9 cellular contexts compared by ENCODE assay signal in the genomic region with DNA sequence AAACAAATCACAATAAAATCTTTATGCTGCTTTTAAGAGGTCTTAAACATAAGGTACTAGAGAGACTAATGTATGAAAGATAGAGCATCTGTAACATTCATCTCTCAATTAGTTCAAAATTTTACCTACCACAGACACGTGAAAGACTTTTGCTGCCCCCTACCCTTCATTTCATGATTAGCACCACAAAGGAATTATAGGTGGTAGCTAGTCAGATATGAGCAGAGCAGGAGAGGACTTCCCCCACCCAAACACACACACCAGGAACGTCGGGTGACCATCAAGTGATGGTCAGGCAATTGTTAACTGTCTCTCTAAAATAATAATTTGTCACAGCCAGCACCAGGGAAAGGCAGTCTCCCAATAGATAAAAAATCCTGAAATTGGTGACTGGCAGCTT.
A peak's percentile ranks its signal among the peaks of the same experiment; 100 is the strongest.
DNase-seq lines count a peak whose midpoint lies in the region; ATAC-seq, FAIRE-seq and TF ChIP-seq lines count a peak whose summit lies in the region.
"Had no signal": no experiment of that assay in that cellular context is flagged by ENCODE, and none has a peak within 500 bp of the region (broad histone marks: within the 10 kb centered on the region; RNA-seq: fewer than 3 reads in every experiment).

No MANE protein-coding gene starts in this region.

- in situ Hi-C loops in mammary epithelial cell (cut with MboI; ENCODE audit: low sequenced_read_pairs in 2 of 2): no loop called here

- H3K27ac ChIP-seq in mammary epithelial cell (ENCODE audit: insufficient read depth, low read depth, low read length) (no peak overlapping the region), H1 (ENCODE audit: low read depth, low read length) (no peak overlapping the region), right cardiac atrium (ENCODE audit: low read length) (no peak overlapping the region)
- H3K27ac ChIP-seq: skin epidermis had no signal

- H3K18ac ChIP-seq in H1 (ENCODE audit: extremely low read depth, low read length): peak overlapping the region; percentile 62; the same call in 1 of the 2 replicates

- CTCF ChIA-PET in MCF 10A (lab: Yijun Ruan, JAX): interaction anchor here (0.6 to 5.2 kb wide), 21 partner anchors 11 to 734 kb away, joined by 3 to 43 read pairs (median 3); no protein-coding TSS in a partner anchor
- CTCF ChIA-PET in mammary epithelial cell (lab: Charles Lee; ENCODE audit: low non-redundant PET): interaction anchor here (0.8 kb wide), 1 partner anchor 68 kb away, joined by 6 read pairs; no protein-coding TSS in a partner anchor
- CTCF ChIA-PET in H1 (lab: Charles Lee; ENCODE audit: partially characterized antibody): interaction anchor here (0.7 to 2.2 kb wide), 17 partner anchors 9 to 811 kb away, joined by 3 to 11 read pairs (median 4); no protein-coding TSS in a partner anchor

- H3K79me1 ChIP-seq in H1 (ENCODE audit: low read depth, low read length): no peaks in the 10 kb centered on the region

- H3K27ac Mint-ChIP-seq in MCF 10A (ENCODE audit: low read depth, unreplicated experiment): no peak overlapping the region

- peak overlapping the region; percentile 18; the same call in 1 of the 2 replicates for H2BK12ac ChIP-seq in H1 (ENCODE audit: low read depth, low read length)

- H3K4me2 ChIP-seq in mammary epithelial cell (ENCODE audit: insufficient read depth, low read depth, low read length): no peak overlapping the region
- no peak overlapping the region for H3K4me2 ChIP-seq in H1 (ENCODE audit: insufficient read depth in 1 of 2, low read depth in 2 of 2, low read length in 2 of 2)

- H3K4ac ChIP-seq in H1 (replicated peaks; ENCODE audit: insufficient read length, low read depth, low read length): no peak overlapping the region

- H3K4me1 Mint-ChIP-seq in MCF 10A (ENCODE audit: insufficient read depth, unreplicated experiment): no peaks in the 10 kb centered on the region

- peak overlapping the region; percentile 100 for H2BK120ac ChIP-seq in H1 (replicated peaks; ENCODE audit: low read depth, low read length)

- POLR2A ChIA-PET in MCF 10A (lab: Yijun Ruan, JAX): interaction anchor here (0.6 to 1.0 kb wide), 3 partner anchors 232 to 702 kb away, joined by 3 to 5 read pairs (median 4); no protein-coding TSS in a partner anchor
- POLR2A ChIA-PET in H1 (lab: Charles Lee; ENCODE audit: partially characterized antibody): interaction anchor here (1.2 kb wide), 1 partner anchor 62 kb away, joined by 3 read pairs; no protein-coding TSS in a partner anchor

- H3K27me3 Mint-ChIP-seq in MCF 10A (ENCODE audit: insufficient read depth, unreplicated experiment): no peaks in the 10 kb centered on the region

- BruUV-seq in MCF 10A (replicated peaks; lab: Mats Ljungman, UMichigan): no TSS peak
- no TSS peak for BruUV-seq in mammary epithelial cell (replicated peaks; lab: Mats Ljungman, UMichigan)

- no peak overlapping the region for H3K9ac ChIP-seq in mammary epithelial cell (ENCODE audit: insufficient read depth, low read length)
- H3K9ac ChIP-seq in H1 (replicated peaks in 1 of 4; ENCODE audit: extremely low read depth in 1 of 4, low read depth in 3 of 4, low read length in 3 of 4): no peak overlapping the region

- peak overlapping the region; percentile 49 for H3K56ac ChIP-seq in H1 (replicated peaks; ENCODE audit: insufficient read length, low read depth, low read length)

- H4K5ac ChIP-seq in H1 (ENCODE audit: insufficient read length, low read depth, low read length): peak overlapping the region; percentile 95

- H3K27me3 ChIP-seq in mammary epithelial cell (ENCODE audit: insufficient read depth, low read length) (no peaks in the 10 kb centered on the region), H1 (replicated peaks in 1 of 4; ENCODE audit: control insufficient read depth in 3 of 4, extremely low read depth in 1 of 4, insufficient read depth in 3 of 4, low read length in 3 of 4) (no peaks in the 10 kb centered on the region), right cardiac atrium (ENCODE audit: control insufficient read depth, insufficient read depth) (no peaks in the 10 kb centered on the region)

- dilution Hi-C loops in mammary epithelial cell (cut with HindIII; ENCODE audit: low sequenced_read_pairs): no loop called here

- no peak overlapping the region for H3K23ac ChIP-seq in H1 (ENCODE audit: insufficient read length)

- H2BK15ac ChIP-seq in H1 (ENCODE audit: low read length): no peak overlapping the region

- no peak for ATAC-seq in right cardiac atrium
- ATAC-seq in HG03521 (IDR thresholded peaks at IDR 0.05; ENCODE audit: unreplicated experiment): no peak
- ATAC-seq in GM18520 (IDR thresholded peaks at IDR 0.05; ENCODE audit: unreplicated experiment): no peak

- DNase-seq in MCF 10A (ENCODE audit: unreplicated experiment) (peak; percentile 49), mammary epithelial cell (no peak), NCI-H526 treated with DMSO at 0.1 percent for 48 hours (lab: John Stamatoyannopoulos, UW) (peak; percentile 74), H1 (ENCODE audit: low read depth in 1 of 2, low spot score in 2 of 2) (no peak), right cardiac atrium (no peak)
- no peak for DNase-seq in stimulated activated CD4-positive, alpha-beta T cell treated with anti-CD3 and anti-CD28 coated beads, Interleukin-4, amount 100 ng/mL, for 4 hours

- intact Hi-C loops in MCF 10A (cut with micrococcal nuclease) (loop anchor here (1.0 to 5.0 kb wide), 5 partner anchors 232 to 811 kb away; no protein-coding TSS in a partner anchor), mammary epithelial cell (cut with micrococcal nuclease) (loop anchor here (5.0 kb wide), 3 partner anchors 330 to 700 kb away; no protein-coding TSS in a partner anchor), right cardiac atrium (cut with DNase I) (no loop called here)

- H3K4me3 ChIP-seq in mammary epithelial cell (replicated peaks in 1 of 3; ENCODE audit: insufficient read depth in 1 of 3, low read depth in 2 of 3, low read length in 3 of 3) (no peak overlapping the region), H1 (ENCODE audit: extremely low read depth in 1 of 4, insufficient read depth in 2 of 4, low read depth in 3 of 4, low read length in 4 of 4) (no peak overlapping the region), right cardiac atrium (ENCODE audit: low read length) (no peak overlapping the region)
- H3K4me3 ChIP-seq: skin epidermis had no signal

- TF ChIP-seq CTCF in MCF 10A (IDR thresholded peaks at IDR 0.05; ENCODE audit: unreplicated experiment) (peak; percentile 37), mammary epithelial cell (conservative IDR thresholded peaks at IDR 0.05 in 1 of 2, IDR thresholded peaks at IDR 0.05 in 1 of 2; ENCODE audit: extremely low read depth in 1 of 2, insufficient read depth in 1 of 2, low read depth in 1 of 2, low read length in 2 of 2) (peak in 1 of 2 donors; percentile 22), H1 (IDR thresholded peaks at IDR 0.05; ENCODE audit: control extremely low read depth in 1 of 3, insufficient read depth in 1 of 3, low read depth in 1 of 3, low read length in 3 of 3) (peak in 2 of 3 experiments; percentile 36 to 55; a peak in 2 of 4 replicates)

- TF ChIP-seq POLR2A in H1 (IDR thresholded peaks at IDR 0.05; ENCODE audit: control extremely low read depth in 1 of 2, low read depth in 2 of 2, low read length in 2 of 2): no peak

- H2AK5ac ChIP-seq in H1 (ENCODE audit: low read depth, low read length): no peak overlapping the region

- peaks cover 3% of the 10 kb centered on the region for H3K9me3 ChIP-seq in mammary epithelial cell (replicated peaks; ENCODE audit: insufficient read depth, low read length)
- H3K9me3 ChIP-seq in H1 (ENCODE audit: insufficient read depth in 2 of 2, low read depth in 1 of 2, low read length in 1 of 2): no peaks in the 10 kb centered on the region
- H3K9me3 ChIP-seq in right cardiac atrium (ENCODE audit: control insufficient read depth, low read length): no peaks in the 10 kb centered on the region

- peak overlapping the region; percentile 72; the same call in 1 of the 2 replicates for H2BK5ac ChIP-seq in H1 (ENCODE audit: low read depth, low read length)

- no peak overlapping the region for H2AFZ ChIP-seq in mammary epithelial cell (ENCODE audit: low read depth, low read length)
- no peak overlapping the region for H2AFZ ChIP-seq in H1 (ENCODE audit: low read length)

- peak overlapping the region; percentile 94; the same call in 1 of the 2 replicates for H2BK20ac ChIP-seq in H1 (ENCODE audit: low read length)

- H3K79me2 ChIP-seq in mammary epithelial cell (ENCODE audit: insufficient read depth, low read length) (no peaks in the 10 kb centered on the region), H1 (ENCODE audit: control insufficient read depth in 1 of 2, insufficient read depth in 2 of 2, low read length in 2 of 2) (no peaks in the 10 kb centered on the region)

- peaks cover 10% of the 10 kb centered on the region for H3K9me3 Mint-ChIP-seq in MCF 10A (ENCODE audit: unreplicated experiment)

- no peak for TF ChIP-seq EP300 in H1 (IDR thresholded peaks at IDR 0.05; ENCODE audit: borderline replicate concordance in 1 of 2, low read depth in 2 of 2, low read length in 2 of 2)

- 0% methylated on average over 3 of the region's 3 CpGs for WGBS in mammary epithelial cell (ENCODE audit: low coverage, missing lambda C conversion rate)
- WGBS in H1 (ENCODE audit: extremely low coverage in 1 of 2, insufficient coverage in 1 of 2, insufficient read length in 1 of 2, insufficient replicate concordance in 2 of 2, low coverage in 1 of 2, low lambda C conversion rate in 2 of 2, missing lambda C conversion rate in 1 of 2), 2 experiments: 16% methylated on average over 3 of the region's 3 CpGs; no CpG with 5 or more reads in 1 of the 2 experiments
- WGBS in right cardiac atrium: 2% methylated on average over 3 of the region's 3 CpGs

- H3K4me3 Mint-ChIP-seq in MCF 10A (ENCODE audit: unreplicated experiment): no peak overlapping the region

- no peaks in the 10 kb centered on the region for H4K20me1 ChIP-seq in mammary epithelial cell (ENCODE audit: insufficient read depth, low read length)
- H4K20me1 ChIP-seq in H1 (replicated peaks in 1 of 2; ENCODE audit: control insufficient read depth in 1 of 2, insufficient read depth in 2 of 2, low read length in 2 of 2): no peaks in the 10 kb centered on the region

- H3K36me3 ChIP-seq in mammary epithelial cell (ENCODE audit: insufficient read depth, low read length) (no peaks in the 10 kb centered on the region), H1 (ENCODE audit: control insufficient read depth in 2 of 4, insufficient read depth in 4 of 4, low read length in 3 of 4) (no peaks in the 10 kb centered on the region; a peak in 2 of 8 replicates)

- TF ChIP-seq RAD21 in H1 (IDR thresholded peaks at IDR 0.05 in 1 of 2, conservative IDR thresholded peaks at IDR 0.05 in 1 of 2; ENCODE audit: low read depth in 2 of 2, low read length in 2 of 2): peak; percentile 77 to 84

- H3K14ac ChIP-seq in H1 (ENCODE audit: insufficient read length): no peak overlapping the region

- peak overlapping the region; percentile 87 for H4K91ac ChIP-seq in H1 (replicated peaks; ENCODE audit: insufficient read length, low read length)

- H4K8ac ChIP-seq in H1 (ENCODE audit: extremely low read depth, insufficient read depth, low read length): no peak overlapping the region

- H3K4me1 ChIP-seq in mammary epithelial cell (ENCODE audit: insufficient read depth, low read length) (no peaks in the 10 kb centered on the region), H1 (replicated peaks in 1 of 4; ENCODE audit: control insufficient read depth in 3 of 4, insufficient read depth in 4 of 4, low read length in 3 of 4) (peaks cover 0 to 23% (median 13%) of the 10 kb centered on the region in 4 experiments; a peak in 4 of 7 replicates), right cardiac atrium (ENCODE audit: control insufficient read depth, insufficient read depth, low read length) (no peaks in the 10 kb centered on the region)

- FAIRE-seq in H1 (lab: Jason Lieb, UNC): no peak

- H3K23me2 ChIP-seq in H1 (ENCODE audit: low read depth, low read length): no peaks in the 10 kb centered on the region; the same call in 1 of the 2 replicates

- no peaks in the 10 kb centered on the region for H3K36me3 Mint-ChIP-seq in MCF 10A (ENCODE audit: insufficient read depth, unreplicated experiment)

Comparison
In these comparisons a context has a peak if more than half of its experiments do, and no peak if none do; other contexts are left out.
1. DNase-seq: peak in MCF 10A (single experiment) and NCI-H526 treated with DMSO at 0.1 percent for 48 hours (single experiment); none in mammary epithelial cell (single experiment), H1 (0 of 2), stimulated activated CD4-positive, alpha-beta T cell treated with anti-CD3 and anti-CD28 coated beads, Interleukin-4, amount 100 ng/mL, for 4 hours (0 of 2) and right cardiac atrium (0 of 3).
2. intact Hi-C loops: an anchor here in MCF 10A (1.0 to 5.0 kb wide) and mammary epithelial cell (5.0 kb wide); none called in right cardiac atrium.